ENCODE assay signal across 10 cellular contexts in genomic region chr18:56532176-56532840, GRCh38.
DNase-seq lines count a peak whose midpoint lies in the region; ATAC-seq, FAIRE-seq and TF ChIP-seq lines count a peak whose summit lies in the region.
"Had no signal": no experiment of that assay in that cellular context is flagged by ENCODE, and none has a peak within 500 bp of the region (broad histone marks: within the 10 kb centered on the region; RNA-seq: fewer than 3 reads in every experiment).

No MANE protein-coding gene starts in this region.

- DNase-seq in GM10266 (ENCODE audit: extremely low spot score) (peak; percentile 28), amniotic epithelial cell (ENCODE audit: low read depth) (peak; percentile 21), NCI-H2029 treated with DMSO at 0.1 percent for 48 hours (lab: John Stamatoyannopoulos, UW) (no peak), aorta (no peak), HTR-8/SVneo (ENCODE audit: insufficient read length, low spot score) (no peak)
- no peak for DNase-seq in CD8-positive, alpha-beta T cell
- DNase-seq: NCI-H2081 treated with DMSO at 0.1 percent for 48 hours had no signal

- WGBS in aorta, 2 donors = 16 to 46% methylated on average over 3 of the region's 3 CpGs

- H3K4me1 ChIP-seq in CD8-positive, alpha-beta T cell (ENCODE audit: insufficient read depth, low read length) = no peaks in the 10 kb centered on the region
- no peaks in the 10 kb centered on the region for H3K4me1 ChIP-seq in aorta (ENCODE audit: control insufficient read depth in 1 of 2, insufficient read depth in 2 of 2, low read length in 2 of 2)

- no peaks in the 10 kb centered on the region for H3K9me3 Mint-ChIP-seq in CD8-positive, alpha-beta T cell

- H3K27me3 ChIP-seq in CD8-positive, alpha-beta T cell (ENCODE audit: insufficient read depth, low read length) = no peaks in the 10 kb centered on the region
- no peaks in the 10 kb centered on the region for H3K27me3 ChIP-seq in aorta (ENCODE audit: control insufficient read depth in 1 of 2, insufficient read depth in 2 of 2, low read length in 1 of 2)

- FAIRE-seq in HTR-8/SVneo (lab: Jason Lieb, UNC) = no peak

- ATAC-seq in GM19351 (IDR thresholded peaks at IDR 0.05; ENCODE audit: unreplicated experiment) (peak; percentile 96), HG03060 (IDR thresholded peaks at IDR 0.05; ENCODE audit: low read depth, unreplicated experiment) (peak; percentile 94), aorta (ENCODE audit: low FRiP score) (no peak)
- ATAC-seq in CD8-positive, alpha-beta T cell = no peak

- no peaks in the 10 kb centered on the region for H3K36me3 Mint-ChIP-seq in CD8-positive, alpha-beta T cell

- H3K4me3 ChIP-seq in CD8-positive, alpha-beta T cell (ENCODE audit: low read depth, low read length) = no peak overlapping the region
- H3K4me3 ChIP-seq in aorta (ENCODE audit: low read length in 2 of 2) = no peak overlapping the region

- no peak overlapping the region for H3K27ac Mint-ChIP-seq in CD8-positive, alpha-beta T cell

- no peaks in the 10 kb centered on the region for H3K9me3 ChIP-seq in CD8-positive, alpha-beta T cell (ENCODE audit: low read length)
- no peaks in the 10 kb centered on the region for H3K9me3 ChIP-seq in aorta (ENCODE audit: control insufficient read depth, low read length)

- no peak overlapping the region for H3K4me3 Mint-ChIP-seq in CD8-positive, alpha-beta T cell
- H3K4me3 Mint-ChIP-seq: neural crest cell had no signal

- H3K27ac ChIP-seq in CD8-positive, alpha-beta T cell (ENCODE audit: low read depth, low read length) = no peak overlapping the region
- no peak overlapping the region for H3K27ac ChIP-seq in aorta (ENCODE audit: low read depth in 1 of 2, low read length in 2 of 2)

- H3K36me3 ChIP-seq in CD8-positive, alpha-beta T cell (ENCODE audit: insufficient read depth, low read length) = no peaks in the 10 kb centered on the region
- no peaks in the 10 kb centered on the region for H3K36me3 ChIP-seq in aorta (ENCODE audit: control insufficient read depth in 1 of 2, insufficient read depth in 2 of 2, low read length in 1 of 2)

- POLR2A ChIA-PET in CD8-positive, alpha-beta T cell (lab: Charles Lee) = no interaction called here

- no peaks in the 10 kb centered on the region for H3K4me1 Mint-ChIP-seq in CD8-positive, alpha-beta T cell (ENCODE audit: low read depth)
- H3K4me1 Mint-ChIP-seq: neural crest cell had no signal

- no peak for TF ChIP-seq CTCF in GM10266 (IDR thresholded peaks at IDR 0.05; ENCODE audit: control insufficient read depth, insufficient read depth, low read depth, missing control alignments)
- no peak for TF ChIP-seq CTCF in CD8-positive, alpha-beta T cell (IDR thresholded peaks at IDR 0.05)

- H3K27me3 Mint-ChIP-seq in CD8-positive, alpha-beta T cell (ENCODE audit: low read depth) = peaks cover 2% of the 10 kb centered on the region

- intact Hi-C loops in CD8-positive, alpha-beta T cell (cut with DNase I, micrococcal nuclease) = no loop called here
- intact Hi-C loops in aorta (cut with DNase I) = no loop called here

- CTCF ChIA-PET in CD8-positive, alpha-beta T cell (lab: Charles Lee) = no interaction called here

Comparison
In these comparisons a context has a peak if more than half of its experiments do, and no peak if none do; other contexts are left out.
1. DNase-seq: peak in GM10266 (single experiment) and amniotic epithelial cell (single experiment); none in CD8-positive, alpha-beta T cell (0 of 7), NCI-H2029 treated with DMSO at 0.1 percent for 48 hours (single experiment), aorta (0 of 2) and HTR-8/SVneo (single experiment).
2. ATAC-seq: peak in GM19351 (single experiment) and HG03060 (single experiment); none in CD8-positive, alpha-beta T cell (single experiment) and aorta (single experiment).